ENCODE assay signal across 8 cellular contexts in the genomic region with DNA sequence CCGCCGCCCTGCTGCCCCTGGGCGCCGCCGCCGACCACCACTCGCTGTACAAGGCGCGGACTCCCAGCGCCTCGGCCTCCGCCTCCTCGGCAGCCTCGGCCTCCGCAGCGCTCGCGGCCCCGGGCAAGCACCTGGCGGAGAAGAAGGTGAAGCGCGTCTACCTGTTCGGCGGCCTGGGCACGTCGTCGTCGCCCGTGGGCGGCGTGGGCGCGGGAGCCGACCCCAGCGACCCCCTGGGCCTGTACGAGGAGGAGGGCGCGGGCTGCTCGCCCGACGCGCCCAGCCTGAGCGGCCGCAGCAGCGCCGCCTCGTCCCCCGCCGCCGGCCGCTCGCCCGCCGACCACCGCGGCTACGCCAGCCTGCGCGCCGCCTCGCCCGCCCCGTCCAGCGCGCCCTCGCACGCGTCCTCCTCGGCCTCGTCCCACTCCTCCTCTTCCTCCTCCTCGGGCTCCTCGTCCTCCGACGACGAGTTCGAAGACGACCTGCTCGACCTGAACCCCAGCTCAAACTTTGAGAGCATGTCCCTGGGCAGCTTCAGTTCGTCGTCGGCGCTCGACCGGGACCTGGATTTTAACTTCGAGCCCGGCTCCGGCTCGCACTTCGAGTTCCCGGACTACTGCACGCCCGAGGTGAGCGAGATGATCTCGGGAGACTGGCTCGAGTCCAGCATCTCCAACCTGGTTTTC. TPM values are rescaled to one million over a fixed set of nuclear protein-coding genes. Genes with fewer than 3 reads are reported as not detected.
DNase-seq lines count a peak whose midpoint lies in the region; TF ChIP-seq lines count a peak whose summit lies in the region.

No MANE protein-coding gene starts in this region.

- H3K9me3 Mint-ChIP-seq in CD14-positive monocyte = peaks cover 0 to 2% (median 0%) of the 10 kb centered on the region in 7 donors

- TF ChIP-seq CTCF in CD14-positive monocyte (IDR thresholded peaks at IDR 0.05) (no peak), osteoblast (IDR thresholded peaks at IDR 0.05; ENCODE audit: extremely low read depth, low read depth, low read length) (no peak)

- peak overlapping the region; percentile 66 to 96 (median 92) for H3K27ac Mint-ChIP-seq in CD14-positive monocyte

- peak overlapping the region; percentile 84 for H2AFZ ChIP-seq in osteoblast (ENCODE audit: low read length)

- peaks cover 10% of the 10 kb centered on the region for H4K20me1 ChIP-seq in osteoblast (ENCODE audit: insufficient read depth, low read length)

- peaks cover 17% of the 10 kb centered on the region for H3K4me1 Mint-ChIP-seq in CD14-positive monocyte

- TF ChIP-seq POLR2A in GM18951 (IDR thresholded peaks at IDR 0.05; ENCODE audit: extremely low read depth, insufficient read depth, insufficient read length) = peak; percentile 2

- H3K27ac ChIP-seq in osteoblast (ENCODE audit: low read depth, low read length) = peak overlapping the region; percentile 87

- H3K4me2 ChIP-seq in osteoblast (ENCODE audit: insufficient read depth, low read length) = peak overlapping the region; percentile 88

- peaks cover 16% of the 10 kb centered on the region for H3K4me1 ChIP-seq in osteoblast (ENCODE audit: insufficient read depth, low read length)

- no peaks in the 10 kb centered on the region for H3K36me3 ChIP-seq in osteoblast (ENCODE audit: insufficient read depth, low read length)

- H3K27me3 ChIP-seq in osteoblast (ENCODE audit: insufficient read depth, low read length) = peaks cover 3% of the 10 kb centered on the region

- in situ Hi-C loops in GM18951 (cut with MboI; ENCODE audit: low sequenced_read_pairs, unreplicated experiment) = loop anchor here (25.0 kb wide), 2 partner anchors 383 to 1033 kb away; no protein-coding TSS in a partner anchor

- H3K4me3 ChIP-seq in osteoblast (ENCODE audit: insufficient read depth, low read length) = peak overlapping the region; percentile 94

- H3K36me3 Mint-ChIP-seq in CD14-positive monocyte = peaks cover 0 to 12% of the 10 kb centered on the region in 2 donors

- peaks cover 0 to 2% (median 1%) of the 10 kb centered on the region in 3 donors for H3K27me3 Mint-ChIP-seq in CD14-positive monocyte (ENCODE audit: low read depth in 3 of 3)

- no peaks in the 10 kb centered on the region for H3K9me3 ChIP-seq in osteoblast (ENCODE audit: low read depth, low read length)

- peaks cover 39% of the 10 kb centered on the region for H3K79me2 ChIP-seq in osteoblast (ENCODE audit: insufficient read depth, low read length)

- H3K4me3 Mint-ChIP-seq in CD14-positive monocyte = peak overlapping the region; percentile 99

- no peak for DNase-seq in CD14-positive monocyte (ENCODE audit: low spot score)
- peak; percentile 49 for DNase-seq in HT-29 (ENCODE audit: low spot score)
- DNase-seq in activated CD8-positive, alpha-beta memory T cell treated with anti-CD3 and anti-CD28 coated beads, Interleukin-2, amount 50 U/mL, for 48 hours = peak; percentile 63
- peak; percentile 49 for DNase-seq in germinal center (ENCODE audit: low spot score)
- peak; percentile 74 for DNase-seq in osteoblast (ENCODE audit: insufficient read length, low spot score, missing footprints)
- no peak for DNase-seq in HuH-7.5 (ENCODE audit: low spot score)
- DNase-seq in NCI-H1436 treated with DMSO at 0.1 percent for 48 hours (lab: John Stamatoyannopoulos, UW) = no peak

- intact Hi-C loops in CD14-positive monocyte (cut with micrococcal nuclease) = loop anchor here (10.0 kb wide), 3 partner anchors 259 to 1391 kb away; no protein-coding TSS in a partner anchor

RNA-seq across cellular contexts. Expression of gene SOX4, which starts 1.9 kb away (rescaled TPM):
- polyA plus RNA-seq in CD14-positive monocyte = 1 to 10 TPM; 2.2 to 2.5 TPM
- total RNA-seq in HT-29 (2014; rRNA removed; shearing (Covaris generic)) = 46.8 and 49.8 TPM in 2 replicates
- 77.5 and 81.1 TPM in 2 replicates for total RNA-seq in osteoblast

Comparison
In these comparisons a context has a peak if more than half of its experiments do, and no peak if none do; other contexts are left out.
1. DNase-seq: peak in HT-29 (single experiment), activated CD8-positive, alpha-beta memory T cell treated with anti-CD3 and anti-CD28 coated beads, Interleukin-2, amount 50 U/mL, for 48 hours (single experiment), germinal center (single experiment) and osteoblast (single experiment); none in CD14-positive monocyte (single experiment), HuH-7.5 (single experiment) and NCI-H1436 treated with DMSO at 0.1 percent for 48 hours (single experiment).